ENCODE assay signal across 8 cellular contexts in the genomic region with DNA sequence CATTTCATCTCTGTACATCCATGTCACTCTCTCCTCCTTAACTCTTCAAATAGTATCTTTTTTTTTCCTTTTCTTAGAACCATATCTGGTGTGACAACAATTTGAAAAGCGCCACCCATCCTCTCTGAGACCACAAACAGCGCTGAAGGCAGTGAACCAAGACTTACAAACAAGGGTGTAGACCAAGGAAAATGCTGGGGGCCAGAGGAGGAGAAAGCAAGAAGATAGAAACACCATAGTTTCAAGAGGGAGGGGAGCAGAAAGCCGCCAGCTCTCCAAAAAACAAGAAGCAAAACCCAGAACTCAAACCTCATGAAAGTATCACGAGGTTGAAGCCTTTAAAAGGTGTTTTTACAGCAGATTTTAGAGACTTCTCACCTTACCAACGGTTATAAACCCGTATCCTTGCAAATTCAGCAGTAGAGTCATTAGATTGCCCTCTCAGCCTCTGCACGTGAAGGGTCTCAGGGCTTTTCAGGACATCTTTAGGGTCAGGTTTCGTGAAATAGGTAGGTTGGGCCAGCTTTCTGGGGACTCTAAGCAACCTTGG. TPM values are rescaled to one million over a fixed set of nuclear protein-coding genes. Genes with fewer than 3 reads are reported as not detected.
DNase-seq lines count a peak whose midpoint lies in the region; ATAC-seq and TF ChIP-seq lines count a peak whose summit lies in the region.

No MANE protein-coding gene starts in this region.

- no peak for TF ChIP-seq POLR2A in esophagus squamous epithelium (IDR thresholded peaks at IDR 0.05)

- H3K4me1 ChIP-seq in esophagus squamous epithelium, result peaks cover 0 to 10% (median 0%) of the 10 kb centered on the region in 3 donors

- H3K27ac Mint-ChIP-seq in progenitor cell of endocrine pancreas, result no peak overlapping the region
- H3K27ac Mint-ChIP-seq in nephron progenitor cell, result no peak overlapping the region

- H3K36me3 ChIP-seq in KOPT-K1 (ENCODE audit: insufficient read depth, low read length), result peaks cover 10% of the 10 kb centered on the region
- no peaks in the 10 kb centered on the region for H3K36me3 ChIP-seq in esophagus squamous epithelium

- no peak overlapping the region for H3K4me3 ChIP-seq in esophagus squamous epithelium

- no peaks in the 10 kb centered on the region for H3K27me3 ChIP-seq in esophagus squamous epithelium

- peak; percentile 11 for DNase-seq in esophagus squamous epithelium (lab: John Stamatoyannopoulos, UW)
- no peak for DNase-seq in progenitor cell of endocrine pancreas (ENCODE audit: low spot score, unreplicated experiment)
- DNase-seq in COLO829 (ENCODE audit: low spot score), result no peak
- no peak for DNase-seq in NCI-H345 treated with DMSO at 0.1 percent for 48 hours (lab: John Stamatoyannopoulos, UW; ENCODE audit: unreplicated experiment)
- no peak for DNase-seq in nephron progenitor cell

- intact Hi-C loops in esophagus squamous epithelium (cut with DNase I), result no loop called here

- peaks cover 2% of the 10 kb centered on the region for H3K36me3 Mint-ChIP-seq in progenitor cell of endocrine pancreas (ENCODE audit: insufficient read depth)
- H3K36me3 Mint-ChIP-seq in nephron progenitor cell (ENCODE audit: low read depth), result peaks cover 13% of the 10 kb centered on the region

- H3K4me3 Mint-ChIP-seq in progenitor cell of endocrine pancreas (ENCODE audit: low read depth) (no peak overlapping the region), nephron progenitor cell (no peak overlapping the region)

- WGBS in esophagus squamous epithelium, 2 donors, result 52 to 75% methylated on average over 7 to 8 of the region's 8 CpGs

- H3K4me1 Mint-ChIP-seq in progenitor cell of endocrine pancreas (ENCODE audit: low read depth) (peaks cover 4% of the 10 kb centered on the region), nephron progenitor cell (peaks cover 19% of the 10 kb centered on the region)

- peaks cover 3% of the 10 kb centered on the region for H3K27me3 Mint-ChIP-seq in progenitor cell of endocrine pancreas
- peaks cover 10% of the 10 kb centered on the region for H3K27me3 Mint-ChIP-seq in nephron progenitor cell (ENCODE audit: low read depth, poor library complexity)

- peak overlapping the region; percentile 81 for H3K27ac ChIP-seq in KOPT-K1 (ENCODE audit: low read depth, low read length, poor library complexity, severe bottlenecking)
- no peak overlapping the region for H3K27ac ChIP-seq in esophagus squamous epithelium

- ATAC-seq in GM18519 (IDR thresholded peaks at IDR 0.05; ENCODE audit: low FRiP score, unreplicated experiment), result peak; percentile 89
- ATAC-seq in GM21717 (IDR thresholded peaks at IDR 0.05; ENCODE audit: unreplicated experiment), result peak; percentile 95

- peaks cover 16% of the 10 kb centered on the region for H3K9me3 ChIP-seq in KOPT-K1 (ENCODE audit: insufficient read depth, low read length, poor library complexity, severe bottlenecking)
- peaks cover 0 to 10% (median 0%) of the 10 kb centered on the region in 3 donors for H3K9me3 ChIP-seq in esophagus squamous epithelium

- TF ChIP-seq CTCF in esophagus squamous epithelium (IDR thresholded peaks at IDR 0.05) (no peak), progenitor cell of endocrine pancreas (IDR thresholded peaks at IDR 0.05; ENCODE audit: unreplicated experiment) (no peak), nephron progenitor cell (IDR thresholded peaks at IDR 0.05) (no peak)

- peaks cover 13% of the 10 kb centered on the region for H3K9me3 Mint-ChIP-seq in progenitor cell of endocrine pancreas (ENCODE audit: low read depth)
- H3K9me3 Mint-ChIP-seq in nephron progenitor cell, result peaks cover 26% of the 10 kb centered on the region

RNA-seq across cellular contexts. Expression of a gene that starts 13.3 kb away (rescaled TPM):
- 1 to 10 TPM in 3 of 4 donors, under 1 TPM in 1; 0.83 to 4.4 (median 3.3) TPM for total RNA-seq in esophagus squamous epithelium
- 2.2 and 4.0 TPM in 2 replicates for total RNA-seq in progenitor cell of endocrine pancreas
